In genomic region chr10:86668297-86669165, GRCh38 we compare ENCODE assay signal across 9 cellular contexts. TPM values are rescaled to one million over a fixed set of nuclear protein-coding genes. Genes with fewer than 3 reads are reported as not detected.
A peak's percentile ranks its signal among the peaks of the same experiment; 100 is the strongest.
DNase-seq lines count a peak whose midpoint lies in the region; ATAC-seq and TF ChIP-seq lines count a peak whose summit lies in the region.
"Had no signal": no experiment of that assay in that cellular context is flagged by ENCODE, and none has a peak within 500 bp of the region (broad histone marks: within the 10 kb centered on the region; RNA-seq: fewer than 3 reads in every experiment).

A gene with protein sequence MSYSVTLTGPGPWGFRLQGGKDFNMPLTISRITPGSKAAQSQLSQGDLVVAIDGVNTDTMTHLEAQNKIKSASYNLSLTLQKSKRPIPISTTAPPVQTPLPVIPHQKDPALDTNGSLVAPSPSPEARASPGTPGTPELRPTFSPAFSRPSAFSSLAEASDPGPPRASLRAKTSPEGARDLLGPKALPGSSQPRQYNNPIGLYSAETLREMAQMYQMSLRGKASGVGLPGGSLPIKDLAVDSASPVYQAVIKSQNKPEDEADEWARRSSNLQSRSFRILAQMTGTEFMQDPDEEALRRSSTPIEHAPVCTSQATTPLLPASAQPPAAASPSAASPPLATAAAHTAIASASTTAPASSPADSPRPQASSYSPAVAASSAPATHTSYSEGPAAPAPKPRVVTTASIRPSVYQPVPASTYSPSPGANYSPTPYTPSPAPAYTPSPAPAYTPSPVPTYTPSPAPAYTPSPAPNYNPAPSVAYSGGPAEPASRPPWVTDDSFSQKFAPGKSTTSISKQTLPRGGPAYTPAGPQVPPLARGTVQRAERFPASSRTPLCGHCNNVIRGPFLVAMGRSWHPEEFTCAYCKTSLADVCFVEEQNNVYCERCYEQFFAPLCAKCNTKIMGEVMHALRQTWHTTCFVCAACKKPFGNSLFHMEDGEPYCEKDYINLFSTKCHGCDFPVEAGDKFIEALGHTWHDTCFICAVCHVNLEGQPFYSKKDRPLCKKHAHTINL (plus strand): TSS chr10:86668511. CDS start chr10:86668692, 181 bp downstream.

- no peaks in the 10 kb centered on the region for H3F3A ChIP-seq in smooth muscle cell (ENCODE audit: low read depth)

- H3K4me1 ChIP-seq in smooth muscle cell (ENCODE audit: low read depth): peaks cover 22% of the 10 kb centered on the region

- ATAC-seq in stimulated activated naive CD8-positive, alpha-beta T cell treated with anti-CD3 and anti-CD28 coated beads, Interleukin-15, amount 100 ng/mL, for 72 hours: peak; percentile 22
- no peak for ATAC-seq in stimulated activated naive CD8-positive, alpha-beta T cell treated with anti-CD3 and anti-CD28 coated beads, Interleukin-15, Interleukin-2, amounts not matched to agents 100 U/mL and 50 U/mL, for 24 hours
- ATAC-seq in esophagus mucosa: no peak
- ATAC-seq in HG03469 (IDR thresholded peaks at IDR 0.05; ENCODE audit: unreplicated experiment): no peak

- H3K27ac Mint-ChIP-seq in stimulated activated naive CD8-positive, alpha-beta T cell treated with anti-CD3 and anti-CD28 coated beads, Interleukin-15, amount 100 ng/mL, for 72 hours: no peak within 1 kb of the TSS

- TF ChIP-seq CTCF in smooth muscle cell (IDR thresholded peaks at IDR 0.05; ENCODE audit: borderline replicate concordance, insufficient read depth, poor library complexity, severe bottlenecking): no peak

- peak within 1 kb of the TSS; percentile 71 for H3K4me2 ChIP-seq in smooth muscle cell

- H3K4me3 Mint-ChIP-seq in stimulated activated naive CD8-positive, alpha-beta T cell treated with anti-CD3 and anti-CD28 coated beads, Interleukin-15, amount 100 ng/mL, for 72 hours: no peak within 1 kb of the TSS

- no peak within 1 kb of the TSS for H3K9ac ChIP-seq in smooth muscle cell (ENCODE audit: low read depth)

- no peaks in the 10 kb centered on the region for H4K20me1 ChIP-seq in smooth muscle cell (ENCODE audit: low read depth)

- H3K36me3 ChIP-seq in smooth muscle cell (ENCODE audit: low read depth): no peaks in the 10 kb centered on the region

- no peaks in the 10 kb centered on the region for H3K4me1 Mint-ChIP-seq in stimulated activated naive CD8-positive, alpha-beta T cell treated with anti-CD3 and anti-CD28 coated beads, Interleukin-15, amount 100 ng/mL, for 72 hours

- H2AFZ ChIP-seq in smooth muscle cell (ENCODE audit: low read depth): peak within 1 kb of the TSS; percentile 72

- no peak within 1 kb of the TSS for H3K4me3 ChIP-seq in smooth muscle cell
- H3K4me3 ChIP-seq: SK-N-MC had no signal

- 46% methylated on average over 23 of the region's 23 CpGs for WGBS in smooth muscle cell (ENCODE audit: low lambda C conversion rate)

- H3K27ac ChIP-seq in smooth muscle cell (ENCODE audit: low read depth): no peak within 1 kb of the TSS
- H3K27ac ChIP-seq: SK-N-MC had no signal

- H3K9me3 Mint-ChIP-seq in stimulated activated naive CD8-positive, alpha-beta T cell treated with anti-CD3 and anti-CD28 coated beads, Interleukin-15, amount 100 ng/mL, for 72 hours: no peaks in the 10 kb centered on the region

- no peaks in the 10 kb centered on the region for H3K27me3 Mint-ChIP-seq in stimulated activated naive CD8-positive, alpha-beta T cell treated with anti-CD3 and anti-CD28 coated beads, Interleukin-15, amount 100 ng/mL, for 72 hours

- H3K27me3 ChIP-seq in smooth muscle cell (ENCODE audit: low read depth): no peaks in the 10 kb centered on the region

- no peaks in the 10 kb centered on the region for H3K79me2 ChIP-seq in smooth muscle cell (ENCODE audit: low read depth)

- DNase-seq in stimulated activated naive CD8-positive, alpha-beta T cell treated with anti-CD3 and anti-CD28 coated beads, Interleukin-15, amount 100 ng/mL, for 72 hours: no peak
- DNase-seq in stimulated activated naive CD8-positive, alpha-beta T cell treated with anti-CD3 and anti-CD28 coated beads, Interleukin-15, Interleukin-2, amounts not matched to agents 100 U/mL and 50 U/mL, for 24 hours: no peak
- DNase-seq in NCI-H2107 (lab: John Stamatoyannopoulos, UW) (peak; percentile 53), fibroblast of peridontal ligament (ENCODE audit: extremely low read depth) (peak; percentile 47), smooth muscle cell (lab: John Stamatoyannopoulos, UW; ENCODE audit: unreplicated experiment) (peak; percentile 17), GF-D8 (lab: John Stamatoyannopoulos, UW) (no peak)

- H3K9me3 ChIP-seq in smooth muscle cell (replicated peaks; ENCODE audit: low read depth): no peaks in the 10 kb centered on the region

RNA-seq across cellular contexts. Expression of the gene that starts here (rescaled TPM):
- 0.13 and 0.31 TPM in 2 replicates for total RNA-seq in smooth muscle cell
- polyA plus RNA-seq in smooth muscle cell: 0.24 and 0.61 TPM in 2 replicates
- 0.56 TPM for total RNA-seq in esophagus mucosa

Comparison
In these comparisons a context has a peak if more than half of its experiments do, and no peak if none do; other contexts are left out.
1. Peak in DNase-seq and H3K4me2 ChIP-seq in smooth muscle cell; RNA of the gene not detected or under 1 TPM.
2. DNase-seq: peak in NCI-H2107 (single experiment) and fibroblast of peridontal ligament (single experiment); none in stimulated activated naive CD8-positive, alpha-beta T cell treated with anti-CD3 and anti-CD28 coated beads, Interleukin-15, amount 100 ng/mL, for 72 hours (0 of 2), stimulated activated naive CD8-positive, alpha-beta T cell treated with anti-CD3 and anti-CD28 coated beads, Interleukin-15, Interleukin-2, amounts not matched to agents 100 U/mL and 50 U/mL, for 24 hours (single experiment) and GF-D8 (single experiment).